17 cellular contexts compared by ENCODE assay signal in genomic region chr11:85779956-85780640, GRCh38. TPM values are rescaled to one million over a fixed set of nuclear protein-coding genes. Genes with fewer than 3 reads are reported as not detected.
DNase-seq lines count a peak whose midpoint lies in the region; ATAC-seq and TF ChIP-seq lines count a peak whose summit lies in the region.
"Had no signal": no experiment of that assay in that cellular context is flagged by ENCODE, and none has a peak within 500 bp of the region (broad histone marks: within the 10 kb centered on the region; RNA-seq: fewer than 3 reads in every experiment).

No MANE protein-coding gene starts in this region.

- H3K36me3 Mint-ChIP-seq in activated T-cell treated with anti-CD3 and anti-CD28 coated beads, Interleukin-2, amount 50 U/mL, for 24 hours (ENCODE audit: low read depth): peaks cover 6% of the 10 kb centered on the region
- no peaks in the 10 kb centered on the region for H3K36me3 Mint-ChIP-seq in stimulated activated effector memory CD8-positive, alpha-beta T cell treated with anti-CD3 and anti-CD28 coated beads, Interleukin-12 subunit alpha, Interleukin-12 subunit beta, amount 100 ng/mL, for 72 hours
- H3K36me3 Mint-ChIP-seq in stimulated activated memory B cell treated with anti-CD40 and anti-IgM and Interleukin-4, amounts not matched to agents 10 μg/mL and 1 μg/mL and 100 μg/mL, for 72 hours: peaks cover 5% of the 10 kb centered on the region

- H3K9me3 Mint-ChIP-seq in activated T-cell treated with anti-CD3 and anti-CD28 coated beads, Interleukin-2, amount 50 U/mL, for 24 hours: peaks cover 11% of the 10 kb centered on the region
- peaks cover 8% of the 10 kb centered on the region for H3K9me3 Mint-ChIP-seq in stimulated activated effector memory CD8-positive, alpha-beta T cell treated with anti-CD3 and anti-CD28 coated beads, Interleukin-12 subunit alpha, Interleukin-12 subunit beta, amount 100 ng/mL, for 72 hours
- peaks cover 8% of the 10 kb centered on the region for H3K9me3 Mint-ChIP-seq in stimulated activated memory B cell treated with anti-CD40 and anti-IgM and Interleukin-4, amounts not matched to agents 10 μg/mL and 1 μg/mL and 100 μg/mL, for 72 hours

- no peak overlapping the region for H3K4me3 Mint-ChIP-seq in activated T-cell treated with anti-CD3 and anti-CD28 coated beads, Interleukin-2, amount 50 U/mL, for 24 hours
- H3K4me3 Mint-ChIP-seq in stimulated activated effector memory CD8-positive, alpha-beta T cell treated with anti-CD3 and anti-CD28 coated beads, Interleukin-12 subunit alpha, Interleukin-12 subunit beta, amount 100 ng/mL, for 72 hours: peak overlapping the region; percentile 27
- no peak overlapping the region for H3K4me3 Mint-ChIP-seq in stimulated activated memory B cell treated with anti-CD40 and anti-IgM and Interleukin-4, amounts not matched to agents 10 μg/mL and 1 μg/mL and 100 μg/mL, for 72 hours
- H3K4me3 Mint-ChIP-seq: naive B cell had no signal

- peak; percentile 73 for ATAC-seq in stimulated activated effector memory CD8-positive, alpha-beta T cell treated with anti-CD3 and anti-CD28 coated beads, Interleukin-12 subunit alpha, Interleukin-12 subunit beta, amount 100 ng/mL, for 72 hours
- ATAC-seq in stimulated activated memory B cell treated with anti-CD40 and anti-IgM and Interleukin-4, amounts not matched to agents 10 μg/mL and 1 μg/mL and 100 μg/mL, for 72 hours: no peak
- ATAC-seq: gastrocnemius medialis had no signal

- no peaks in the 10 kb centered on the region for H3K27me3 ChIP-seq in right atrium auricular region
- H3K27me3 ChIP-seq: gastrocnemius medialis had no signal

- no peaks in the 10 kb centered on the region for H3K27me3 Mint-ChIP-seq in activated T-cell treated with anti-CD3 and anti-CD28 coated beads, Interleukin-2, amount 50 U/mL, for 24 hours
- peaks cover 31% of the 10 kb centered on the region for H3K27me3 Mint-ChIP-seq in stimulated activated memory B cell treated with anti-CD40 and anti-IgM and Interleukin-4, amounts not matched to agents 10 μg/mL and 1 μg/mL and 100 μg/mL, for 72 hours
- H3K27me3 Mint-ChIP-seq: progenitor cell of endocrine pancreas; stimulated activated naive CD8-positive, alpha-beta T cell treated with anti-CD3 and anti-CD28 coated beads, Interleukin-15, amount 100 ng/mL, for 72 hours had no signal

- peak overlapping the region; percentile 94 for H3K27ac Mint-ChIP-seq in activated T-cell treated with anti-CD3 and anti-CD28 coated beads, Interleukin-2, amount 50 U/mL, for 24 hours
- peak overlapping the region; percentile 88 for H3K27ac Mint-ChIP-seq in stimulated activated effector memory CD8-positive, alpha-beta T cell treated with anti-CD3 and anti-CD28 coated beads, Interleukin-12 subunit alpha, Interleukin-12 subunit beta, amount 100 ng/mL, for 72 hours
- H3K27ac Mint-ChIP-seq in stimulated activated memory B cell treated with anti-CD40 and anti-IgM and Interleukin-4, amounts not matched to agents 10 μg/mL and 1 μg/mL and 100 μg/mL, for 72 hours: no peak overlapping the region
- H3K27ac Mint-ChIP-seq: progenitor cell of endocrine pancreas had no signal

- no peak overlapping the region for H3K4me3 ChIP-seq in fibroblast of villous mesenchyme (ENCODE audit: low read depth, low read length)
- H3K4me3 ChIP-seq in right atrium auricular region: no peak overlapping the region
- H3K4me3 ChIP-seq: gastrocnemius medialis had no signal

- peaks cover 58% of the 10 kb centered on the region for H3K4me1 Mint-ChIP-seq in activated T-cell treated with anti-CD3 and anti-CD28 coated beads, Interleukin-2, amount 50 U/mL, for 24 hours (ENCODE audit: low read depth)
- peaks cover 68% of the 10 kb centered on the region for H3K4me1 Mint-ChIP-seq in stimulated activated effector memory CD8-positive, alpha-beta T cell treated with anti-CD3 and anti-CD28 coated beads, Interleukin-12 subunit alpha, Interleukin-12 subunit beta, amount 100 ng/mL, for 72 hours
- no peaks in the 10 kb centered on the region for H3K4me1 Mint-ChIP-seq in stimulated activated memory B cell treated with anti-CD40 and anti-IgM and Interleukin-4, amounts not matched to agents 10 μg/mL and 1 μg/mL and 100 μg/mL, for 72 hours
- H3K4me1 Mint-ChIP-seq: naive B cell had no signal

- peaks cover 0 to 8% of the 10 kb centered on the region in 2 donors for H3K9me3 ChIP-seq in right atrium auricular region
- H3K9me3 ChIP-seq: gastrocnemius medialis had no signal

- H3K4me1 ChIP-seq in right atrium auricular region: no peaks in the 10 kb centered on the region
- H3K4me1 ChIP-seq: gastrocnemius medialis had no signal

- TF ChIP-seq CTCF in fibroblast of villous mesenchyme (IDR thresholded peaks at IDR 0.05; ENCODE audit: insufficient read depth, low read depth, low read length): no peak
- TF ChIP-seq CTCF in right atrium auricular region (IDR thresholded peaks at IDR 0.05): no peak

- no peaks in the 10 kb centered on the region for H3K36me3 ChIP-seq in right atrium auricular region
- H3K36me3 ChIP-seq: gastrocnemius medialis had no signal

- no peak for DNase-seq in activated T-cell treated with anti-CD3 and anti-CD28 coated beads, Interleukin-2, amount 50 U/mL, for 24 hours
- DNase-seq in activated T-cell treated with anti-CD3 and anti-CD28 coated beads, Interleukin-2, amount 50 U/mL, for 1 hour: no peak
- DNase-seq in RPMI7951 (ENCODE audit: low read depth) (peak; percentile 27), fibroblast of villous mesenchyme (ENCODE audit: low read depth) (peak; percentile 32), cerebellum (ENCODE audit: low spot score) (no peak), right atrium auricular region (ENCODE audit: low spot score) (no peak)
- no peak for DNase-seq in stimulated activated effector memory CD8-positive, alpha-beta T cell treated with anti-CD3 and anti-CD28 coated beads, Interleukin-12 subunit alpha, Interleukin-12 subunit beta, amount 100 ng/mL, for 72 hours (ENCODE audit: low spot score in 2 of 2)
- DNase-seq: activated CD4-positive, alpha-beta T cell treated with anti-CD3 and anti-CD28 coated beads, Interleukin-2, amount 50 U/mL, for 1 hour; activated T-cell treated with anti-CD3 and anti-CD28 coated beads, Interleukin-2, amount 50 U/mL, for 48 hours; gastrocnemius medialis; GDM1; naive B cell; NCI-H1694; NCI-H345 had no signal

- no peak overlapping the region for H3K27ac ChIP-seq in right atrium auricular region
- H3K27ac ChIP-seq: gastrocnemius medialis had no signal

RNA-seq across cellular contexts. Expression of gene SYTL2, which starts 30.8 kb away (rescaled TPM):
- total RNA-seq in RPMI7951 (2014; rRNA removed; shearing (Covaris generic)): 57.0 and 66.0 TPM in 2 replicates
- total RNA-seq in fibroblast of villous mesenchyme (10.8 and 28.3 TPM in 2 replicates), cerebellum (15.2 TPM), right atrium auricular region (10 to 100 TPM in 1 of 2 donors, 1 to 10 TPM in 1; 5.0 to 12.1 TPM)

Comparison
In these comparisons a context has a peak if more than half of its experiments do, and no peak if none do; other contexts are left out.
1. DNase-seq: peak in RPMI7951 (single experiment) and fibroblast of villous mesenchyme (single experiment); none in activated T-cell treated with anti-CD3 and anti-CD28 coated beads, Interleukin-2, amount 50 U/mL, for 24 hours (single experiment), activated T-cell treated with anti-CD3 and anti-CD28 coated beads, Interleukin-2, amount 50 U/mL, for 1 hour (single experiment), stimulated activated effector memory CD8-positive, alpha-beta T cell treated with anti-CD3 and anti-CD28 coated beads, Interleukin-12 subunit alpha, Interleukin-12 subunit beta, amount 100 ng/mL, for 72 hours (0 of 2), cerebellum (single experiment) and right atrium auricular region (single experiment).